Comparison of ENCODE assay signal across 12 cellular contexts in genomic region chr17:73343739-73344454, GRCh38. TPM values are rescaled to one million over a fixed set of nuclear protein-coding genes. Genes with fewer than 3 reads are reported as not detected.
DNase-seq lines count a peak whose midpoint lies in the region; ATAC-seq and TF ChIP-seq lines count a peak whose summit lies in the region.
"Had no signal": no experiment of that assay in that cellular context is flagged by ENCODE, and none has a peak within 500 bp of the region (broad histone marks: within the 10 kb centered on the region; RNA-seq: fewer than 3 reads in every experiment).

No MANE protein-coding gene starts in this region.

- H3K27me3 ChIP-seq in HUES64 (ENCODE audit: insufficient read depth, low read length), result no peaks in the 10 kb centered on the region
- H3K27me3 ChIP-seq in stomach smooth muscle (ENCODE audit: control insufficient read depth in 1 of 2, insufficient read depth in 2 of 2, low read length in 2 of 2), result no peaks in the 10 kb centered on the region

- H3K4me3 Mint-ChIP-seq in WTC11, result no peak overlapping the region; the same call in 1 of the 2 replicates
- H3K4me3 Mint-ChIP-seq: activated naive CD4-positive, alpha-beta T cell treated with anti-CD3 and anti-CD28 coated beads for 36 hours had no signal

- WGBS in HUES64, result 51% methylated on average over 11 of the region's 11 CpGs

- CTCF ChIA-PET in WTC11 (lab: Charles Lee), result interaction anchor here (0.6 to 4.1 kb wide), 10 partner anchors 16 to 784 kb away, joined by 3 to 33 read pairs (median 5); partner anchors contain the start of gene CDC42EP4

- H3K27ac Mint-ChIP-seq in WTC11, result peak overlapping the region; percentile 82
- H3K27ac Mint-ChIP-seq: activated naive CD4-positive, alpha-beta T cell treated with anti-CD3 and anti-CD28 coated beads for 36 hours had no signal

- peak overlapping the region; percentile 94 for H3K27ac ChIP-seq in HUES64 (ENCODE audit: low read depth, low read length)
- H3K27ac ChIP-seq in stomach smooth muscle (ENCODE audit: low read length), result peak overlapping the region; percentile 96

- no peak for TF ChIP-seq CTCF in WTC11 (IDR thresholded peaks at IDR 0.05)

- H3K4me3 ChIP-seq in HUES64 (ENCODE audit: low read length) (peak overlapping the region; percentile 32), stomach smooth muscle (ENCODE audit: low read length in 2 of 2) (peak overlapping the region; percentile 38 to 68)

- peaks cover 58% of the 10 kb centered on the region for H3K4me1 Mint-ChIP-seq in WTC11

- DNase-seq in WTC11 (ENCODE audit: low spot score) (no peak), islet precursor cell (peak; percentile 77), 8988T (no peak)
- no peak for DNase-seq in stimulated activated naive CD4-positive, alpha-beta T cell treated with Interleukin-2 at 50 U/mL for 16 hours (lab: John Stamatoyannopoulos, UW)
- DNase-seq: activated CD4-positive, alpha-beta T cell treated with anti-CD3 and anti-CD28 coated beads for 1 hour; activated naive CD4-positive, alpha-beta T cell treated with anti-CD3 and anti-CD28 coated beads for 36 hours; NCI-H1105 had no signal

- peak overlapping the region; percentile 6; the same call in 1 of the 2 replicates for H3K9ac ChIP-seq in HUES64 (ENCODE audit: low read depth, low read length)
- H3K9ac ChIP-seq in stomach smooth muscle (ENCODE audit: low read length in 2 of 2), result peak overlapping the region; percentile 41 to 55

- H3K4me1 ChIP-seq in HUES64 (ENCODE audit: insufficient read depth, low read length) (peaks cover 42% of the 10 kb centered on the region), stomach smooth muscle (ENCODE audit: control insufficient read depth, insufficient read depth, low read length) (peaks cover 67% of the 10 kb centered on the region)

- H3K9me3 ChIP-seq in HUES64 (ENCODE audit: insufficient read depth, low read depth, low read length) (no peaks in the 10 kb centered on the region), stomach smooth muscle (ENCODE audit: control insufficient read depth in 2 of 2, low read length in 2 of 2) (no peaks in the 10 kb centered on the region)

- ATAC-seq in WTC11 (no peak), GM19324 (IDR thresholded peaks at IDR 0.05; ENCODE audit: low FRiP score, unreplicated experiment) (no peak), HG03025 (IDR thresholded peaks at IDR 0.05; ENCODE audit: low FRiP score, unreplicated experiment) (no peak)

- H3K9me3 Mint-ChIP-seq in WTC11, result no peaks in the 10 kb centered on the region
- H3K9me3 Mint-ChIP-seq: activated naive CD4-positive, alpha-beta T cell treated with anti-CD3 and anti-CD28 coated beads for 36 hours had no signal

- H3K36me3 Mint-ChIP-seq in WTC11, result no peaks in the 10 kb centered on the region

- no peaks in the 10 kb centered on the region for H3K36me3 ChIP-seq in HUES64 (ENCODE audit: insufficient read depth, low read length)
- no peaks in the 10 kb centered on the region for H3K36me3 ChIP-seq in stomach smooth muscle (ENCODE audit: control insufficient read depth in 2 of 2, insufficient read depth in 2 of 2, low read length in 2 of 2)

- POLR2A ChIA-PET in WTC11 (lab: Charles Lee), result interaction anchor here (1.0 to 3.3 kb wide), 6 partner anchors 16 to 81 kb away, joined by 3 to 55 read pairs (median 5); partner anchors contain the start of gene CDC42EP4

- H3K27me3 Mint-ChIP-seq in WTC11 (ENCODE audit: low read depth), result no peaks in the 10 kb centered on the region

TF ChIP-seq in WTC11, 78 proteins besides CTCF, POLR2A, EP300 and RAD21:
- no peak for TF ChIP-seq HMGXB4 (CRISPR knock-in tag; IDR thresholded peaks at IDR 0.05)
- no peak for TF ChIP-seq USF1 (CRISPR knock-in tag; IDR thresholded peaks at IDR 0.05)
- TF ChIP-seq GRHL2 (CRISPR knock-in tag; IDR thresholded peaks at IDR 0.05; ENCODE audit: insufficient replicate concordance, severe bottlenecking), result no peak
- TF ChIP-seq ZNF423 (CRISPR knock-in tag; IDR thresholded peaks at IDR 0.05), result peak; percentile 60
- 0 out of 2 replicates have a peak, but pooled peaks have one; percentile 45 for TF ChIP-seq ETV6 (CRISPR knock-in tag; IDR thresholded peaks at IDR 0.05)
- TF ChIP-seq ELF4 (CRISPR knock-in tag; IDR thresholded peaks at IDR 0.05; ENCODE audit: low read depth), result no peak

RNA-seq across cellular contexts. Expression of gene CDC42EP4, which starts 32.1 kb away (rescaled TPM):
- polyA plus RNA-seq in HUES64 (2013, experiment 1 of 2), result 16.1 TPM
- 20.4 TPM for polyA plus RNA-seq in HUES64 (2013, experiment 2 of 2)
- total RNA-seq in WTC11 (2021), result 17.0 to 18.8 TPM (median 18.4 TPM) in 3 replicates
- total RNA-seq: OCI-LY7 had no signal
